12 cellular contexts compared by ENCODE assay signal in genomic region chr6:134245041-134245440, GRCh38.
A peak's percentile ranks its signal among the peaks of the same experiment; 100 is the strongest.
DNase-seq lines count a peak whose midpoint lies in the region; ATAC-seq and TF ChIP-seq lines count a peak whose summit lies in the region.
"Had no signal": no experiment of that assay in that cellular context is flagged by ENCODE, and none has a peak within 500 bp of the region (broad histone marks: within the 10 kb centered on the region; RNA-seq: fewer than 3 reads in every experiment).

No MANE protein-coding gene starts in this region.

- no peaks in the 10 kb centered on the region for H3K36me3 ChIP-seq in CD8-positive, alpha-beta T cell (ENCODE audit: insufficient read depth, low read length)
- no peaks in the 10 kb centered on the region for H3K36me3 ChIP-seq in MG63
- H3K36me3 ChIP-seq: cardiac muscle cell had no signal

- H3K9me3 Mint-ChIP-seq in CD8-positive, alpha-beta T cell = peaks cover 2% of the 10 kb centered on the region

- CTCF ChIA-PET in CD8-positive, alpha-beta T cell (lab: Charles Lee) = interaction anchor here (0.8 kb wide), 1 partner anchor 396 kb away, joined by 3 read pairs; no protein-coding TSS in a partner anchor

- no peaks in the 10 kb centered on the region for H3K27me3 Mint-ChIP-seq in CD8-positive, alpha-beta T cell (ENCODE audit: low read depth)

- H3K27ac Mint-ChIP-seq in CD8-positive, alpha-beta T cell = peak overlapping the region; percentile 53
- H3K27ac Mint-ChIP-seq: nephron progenitor cell had no signal

- no peak for ATAC-seq in CD8-positive, alpha-beta T cell

- H3K27ac ChIP-seq in CD8-positive, alpha-beta T cell (ENCODE audit: low read depth, low read length) = no peak overlapping the region
- H3K27ac ChIP-seq in substantia nigra (ENCODE audit: low read depth, low read length, poor library complexity, severe bottlenecking) = no peak overlapping the region
- H3K27ac ChIP-seq: cardiac muscle cell had no signal

- no peaks in the 10 kb centered on the region for H3K36me3 Mint-ChIP-seq in CD8-positive, alpha-beta T cell

- no peak overlapping the region for H3K4me3 ChIP-seq in CD8-positive, alpha-beta T cell (ENCODE audit: low read depth, low read length)
- H3K4me3 ChIP-seq in MG63 = no peak overlapping the region
- no peak overlapping the region for H3K4me3 ChIP-seq in astrocyte of the spinal cord (ENCODE audit: low read depth, low read length)
- H3K4me3 ChIP-seq: cardiac muscle cell had no signal

- no peak for DNase-seq in CD8-positive, alpha-beta T cell
- peak; percentile 45 for DNase-seq in MG63
- peak; percentile 69 for DNase-seq in astrocyte of the spinal cord (ENCODE audit: low read depth, low spot score)
- peak; percentile 48 for DNase-seq in mucosa of gallbladder (ENCODE audit: low spot score)
- no peak for DNase-seq in NCI-H2196 treated with DMSO at 0.1 percent for 48 hours (lab: John Stamatoyannopoulos, UW; ENCODE audit: unreplicated experiment)
- no peak for DNase-seq in substantia nigra (lab: John Stamatoyannopoulos, UW)
- DNase-seq in NCI-H748 treated with DMSO at 0.1 percent for 48 hours (lab: John Stamatoyannopoulos, UW) = no peak
- no peak for DNase-seq in NCI-H1417 treated with DMSO at 0.1 percent for 48 hours (lab: John Stamatoyannopoulos, UW)
- DNase-seq: Caco-2; nephron progenitor cell; NK-92 treated with Interleukin-12 subunit alpha and Interleukin-12 subunit beta, amount 100 ng/mL, for 24 hours had no signal

- intact Hi-C loops in CD8-positive, alpha-beta T cell (cut with DNase I, micrococcal nuclease) = loop anchor here (5.0 to 10.0 kb wide), 4 partner anchors 42 to 850 kb away; partner anchors contain the start of gene SGK1 (in 1 of the 2)

- H3K9me3 ChIP-seq in CD8-positive, alpha-beta T cell (ENCODE audit: low read length) = no peaks in the 10 kb centered on the region
- H3K9me3 ChIP-seq in MG63 = no peaks in the 10 kb centered on the region
- H3K9me3 ChIP-seq: Caco-2 had no signal

- in situ Hi-C loops in astrocyte of the spinal cord (cut with HindIII; ENCODE audit: low sequenced_read_pairs) = no loop called here

- H3K27me3 ChIP-seq in CD8-positive, alpha-beta T cell (ENCODE audit: insufficient read depth, low read length) = no peaks in the 10 kb centered on the region
- no peaks in the 10 kb centered on the region for H3K27me3 ChIP-seq in MG63
- H3K27me3 ChIP-seq: cardiac muscle cell had no signal

- POLR2A ChIA-PET in CD8-positive, alpha-beta T cell (lab: Charles Lee) = no interaction called here

- H3K4me1 ChIP-seq in CD8-positive, alpha-beta T cell (ENCODE audit: insufficient read depth, low read length) = peaks cover 67% of the 10 kb centered on the region

- no peak overlapping the region for H3K4me3 Mint-ChIP-seq in CD8-positive, alpha-beta T cell
- H3K4me3 Mint-ChIP-seq: nephron progenitor cell had no signal

- TF ChIP-seq CTCF in CD8-positive, alpha-beta T cell (IDR thresholded peaks at IDR 0.05) = no peak
- no peak for TF ChIP-seq CTCF in astrocyte of the spinal cord (IDR thresholded peaks at IDR 0.05; ENCODE audit: low read depth, low read length)

- peaks cover 67% of the 10 kb centered on the region for H3K4me1 Mint-ChIP-seq in CD8-positive, alpha-beta T cell (ENCODE audit: low read depth)

Comparison
In these comparisons a context has a peak if more than half of its experiments do, and no peak if none do; other contexts are left out.
1. DNase-seq: peak in MG63 (single experiment), astrocyte of the spinal cord (single experiment) and mucosa of gallbladder (single experiment); none in CD8-positive, alpha-beta T cell (0 of 7), NCI-H2196 treated with DMSO at 0.1 percent for 48 hours (single experiment), substantia nigra (0 of 49), NCI-H748 treated with DMSO at 0.1 percent for 48 hours (single experiment) and NCI-H1417 treated with DMSO at 0.1 percent for 48 hours (single experiment).